ENCODE assay signal across 12 cellular contexts in genomic region chr1:7300893-7301292, GRCh38.
DNase-seq lines count a peak whose midpoint lies in the region; ATAC-seq and TF ChIP-seq lines count a peak whose summit lies in the region.
"Had no signal": no experiment of that assay in that cellular context is flagged by ENCODE, and none has a peak within 500 bp of the region (broad histone marks: within the 10 kb centered on the region; RNA-seq: fewer than 3 reads in every experiment).

No MANE protein-coding gene starts in this region.

- H3K4me3 ChIP-seq in BJ (ENCODE audit: low read depth, low read length) = no peak overlapping the region
- H3K4me3 ChIP-seq in mesodermal cell (ENCODE audit: extremely low read depth, insufficient read depth, low read length, poor library complexity, severe bottlenecking) = no peak overlapping the region
- no peak overlapping the region for H3K4me3 ChIP-seq in upper lobe of right lung
- H3K4me3 ChIP-seq: neural progenitor cell, tibial artery had no signal

- H3K27me3 Mint-ChIP-seq in chondrocyte (ENCODE audit: low read depth) = no peaks in the 10 kb centered on the region

- POLR2A ChIA-PET in BJ (lab: Charles Lee) = no interaction called here

- H3K27me3 ChIP-seq in BJ (ENCODE audit: control insufficient read depth, insufficient read depth, low read length) = no peaks in the 10 kb centered on the region
- H3K27me3 ChIP-seq in upper lobe of right lung = peaks cover 16% of the 10 kb centered on the region
- H3K27me3 ChIP-seq: neural progenitor cell had no signal

- ATAC-seq in GM18873 (IDR thresholded peaks at IDR 0.05; ENCODE audit: low FRiP score, unreplicated experiment) (no peak), upper lobe of right lung (no peak), GM18505 (IDR thresholded peaks at IDR 0.05; ENCODE audit: unreplicated experiment) (no peak)
- ATAC-seq: Right ventricle myocardium inferior had no signal

- CTCF ChIA-PET in BJ (lab: Yijun Ruan, JAX) = interaction anchor here (0.6 to 1.2 kb wide), 2 partner anchors 19 to 75 kb away, joined by 3 read pairs; no protein-coding TSS in a partner anchor

- H3K4me1 ChIP-seq in mesodermal cell (ENCODE audit: control insufficient read depth, insufficient read depth, low read length, poor library complexity, severe bottlenecking) (peaks cover 59% of the 10 kb centered on the region), upper lobe of right lung (no peaks in the 10 kb centered on the region)

- H3K36me3 Mint-ChIP-seq in chondrocyte (ENCODE audit: low read depth) = peaks cover 7% of the 10 kb centered on the region
- H3K36me3 Mint-ChIP-seq: neural progenitor cell had no signal

- H3K4me1 Mint-ChIP-seq in chondrocyte (ENCODE audit: low read depth) = peaks cover 72% of the 10 kb centered on the region

- peak overlapping the region; percentile 99 for H3K27ac Mint-ChIP-seq in chondrocyte (ENCODE audit: unreplicated experiment)

- TF ChIP-seq POLR2A in GM18505 (IDR thresholded peaks at IDR 0.05; ENCODE audit: borderline replicate concordance, extremely low read depth, insufficient read depth, insufficient read length) = no peak

- peaks cover 12% of the 10 kb centered on the region for H3K9me3 ChIP-seq in mesodermal cell (ENCODE audit: control insufficient read depth, low read length)
- no peaks in the 10 kb centered on the region for H3K9me3 ChIP-seq in upper lobe of right lung

- H3K36me3 ChIP-seq in BJ (ENCODE audit: control insufficient read depth, insufficient read depth, low read length) (no peaks in the 10 kb centered on the region), mesodermal cell (ENCODE audit: control insufficient read depth, insufficient read depth, low read length) (no peaks in the 10 kb centered on the region), upper lobe of right lung (no peaks in the 10 kb centered on the region)
- H3K36me3 ChIP-seq: neural progenitor cell, tibial artery had no signal

- intact Hi-C loops in upper lobe of right lung (cut with DNase I) = no loop called here

- peak; percentile 74 for DNase-seq in BJ (ENCODE audit: low read depth)
- peak; percentile 83 for DNase-seq in LoVo (ENCODE audit: low spot score)
- DNase-seq in chondrocyte (ENCODE audit: low spot score) = no peak
- DNase-seq in 8988T = no peak
- no peak for DNase-seq in upper lobe of right lung
- DNase-seq: activated CD4-positive, alpha-beta T cell treated with anti-CD3 and anti-CD28 coated beads for 48 hours; tibial artery had no signal

- no peak overlapping the region for H3K4me3 Mint-ChIP-seq in chondrocyte (ENCODE audit: unreplicated experiment)
- H3K4me3 Mint-ChIP-seq: neural progenitor cell had no signal

- WGBS in mesodermal cell (ENCODE audit: insufficient coverage in 2 of 2), 2 experiments = 80 to 83% methylated on average over 5 to 6 of the region's 6 CpGs

- H3K9me3 Mint-ChIP-seq in chondrocyte (ENCODE audit: low read depth) = peaks cover 15% of the 10 kb centered on the region

- TF ChIP-seq CTCF in BJ (IDR thresholded peaks at IDR 0.05; ENCODE audit: insufficient read depth, low read depth, low read length) = no peak
- TF ChIP-seq CTCF in chondrocyte (IDR thresholded peaks at IDR 0.05) = no peak
- no peak for TF ChIP-seq CTCF in upper lobe of right lung (IDR thresholded peaks at IDR 0.05)

- H3K27ac ChIP-seq in mesodermal cell (ENCODE audit: low read depth, low read length, severe bottlenecking) (peak overlapping the region; percentile 68), upper lobe of right lung (no peak overlapping the region)
- H3K27ac ChIP-seq: neural progenitor cell had no signal

Comparison
In these comparisons a context has a peak if more than half of its experiments do, and no peak if none do; other contexts are left out.
1. DNase-seq: peak in BJ (single experiment) and LoVo (single experiment); none in chondrocyte (single experiment), 8988T (single experiment) and upper lobe of right lung (single experiment).